In genomic region chr3:142210608-142211007, GRCh38 we compare ENCODE assay signal across 14 cellular contexts. TPM values are rescaled to one million over a fixed set of nuclear protein-coding genes. Genes with fewer than 3 reads are reported as not detected.
DNase-seq lines count a peak whose midpoint lies in the region; ATAC-seq and TF ChIP-seq lines count a peak whose summit lies in the region.
"Had no signal": no experiment of that assay in that cellular context is flagged by ENCODE, and none has a peak within 500 bp of the region (broad histone marks: within the 10 kb centered on the region; RNA-seq: fewer than 3 reads in every experiment).

No MANE protein-coding gene starts in this region.

- no peaks in the 10 kb centered on the region for H3K27me3 ChIP-seq in ectodermal cell (ENCODE audit: control insufficient read depth, insufficient read depth, low read length, poor library complexity, severe bottlenecking)
- H3K27me3 ChIP-seq in aorta (ENCODE audit: control insufficient read depth in 1 of 2, insufficient read depth in 2 of 2, low read length in 1 of 2), result no peaks in the 10 kb centered on the region
- H3K27me3 ChIP-seq: body of pancreas had no signal

- ATAC-seq in activated CD8-positive, alpha-beta T cell treated with anti-CD3 and anti-CD28 coated beads for 36 hours, result no peak
- ATAC-seq in activated CD8-positive, alpha-beta T cell treated with anti-CD3 and anti-CD28 coated beads, Interleukin-2, amount 10 ng/mL, durations not matched to agents 7 days and 5 days, result no peak
- ATAC-seq in natural killer cell (no peak), aorta (ENCODE audit: low FRiP score) (peak; percentile 46), GM21576 (IDR thresholded peaks at IDR 0.05; ENCODE audit: unreplicated experiment) (no peak)
- ATAC-seq: body of pancreas; esophagus mucosa; stimulated activated memory B cell treated with anti-CD40 and anti-IgM and Interleukin-4, amounts not matched to agents 10 μg/mL and 1 μg/mL and 100 μg/mL, for 72 hours had no signal

- peaks cover 3% of the 10 kb centered on the region for H3K9me3 Mint-ChIP-seq in activated CD8-positive, alpha-beta T cell treated with anti-CD3 and anti-CD28 coated beads for 36 hours
- H3K9me3 Mint-ChIP-seq in activated CD8-positive, alpha-beta T cell treated with anti-CD3 and anti-CD28 coated beads, Interleukin-2, amount 10 ng/mL, durations not matched to agents 7 days and 5 days (ENCODE audit: insufficient read depth), result peaks cover 5% of the 10 kb centered on the region
- H3K9me3 Mint-ChIP-seq in natural killer cell, result peaks cover 0 to 3% of the 10 kb centered on the region in 2 donors

- H3K9me3 ChIP-seq in ectodermal cell (ENCODE audit: control insufficient read depth, low read length) (no peaks in the 10 kb centered on the region), aorta (ENCODE audit: control insufficient read depth, low read length) (no peaks in the 10 kb centered on the region)
- H3K9me3 ChIP-seq: body of pancreas had no signal

- no peak overlapping the region for H3K27ac Mint-ChIP-seq in activated CD8-positive, alpha-beta T cell treated with anti-CD3 and anti-CD28 coated beads for 36 hours
- no peak overlapping the region for H3K27ac Mint-ChIP-seq in activated CD8-positive, alpha-beta T cell treated with anti-CD3 and anti-CD28 coated beads, Interleukin-2, amount 10 ng/mL, durations not matched to agents 7 days and 5 days
- peak overlapping the region; percentile 64 to 91 for H3K27ac Mint-ChIP-seq in natural killer cell
- H3K27ac Mint-ChIP-seq: stimulated activated memory B cell treated with anti-CD40 and anti-IgM and Interleukin-4, amounts not matched to agents 10 μg/mL and 1 μg/mL and 100 μg/mL, for 72 hours had no signal

- intact Hi-C loops in activated CD8-positive, alpha-beta T cell treated with anti-CD3 and anti-CD28 coated beads for 36 hours (cut with micrococcal nuclease), result no loop called here
- intact Hi-C loops in natural killer cell (cut with micrococcal nuclease) (loop anchor here (1.0 kb wide), 1 partner anchor 84 kb away; no protein-coding TSS in a partner anchor), aorta (cut with DNase I) (no loop called here)

- H3K4me1 Mint-ChIP-seq in activated CD8-positive, alpha-beta T cell treated with anti-CD3 and anti-CD28 coated beads for 36 hours (ENCODE audit: low read depth), result peaks cover 6% of the 10 kb centered on the region
- no peaks in the 10 kb centered on the region for H3K4me1 Mint-ChIP-seq in activated CD8-positive, alpha-beta T cell treated with anti-CD3 and anti-CD28 coated beads, Interleukin-2, amount 10 ng/mL, durations not matched to agents 7 days and 5 days (ENCODE audit: low read depth)
- peaks cover 52 to 54% of the 10 kb centered on the region in 2 donors for H3K4me1 Mint-ChIP-seq in natural killer cell
- H3K4me1 Mint-ChIP-seq: stimulated activated memory B cell treated with anti-CD40 and anti-IgM and Interleukin-4, amounts not matched to agents 10 μg/mL and 1 μg/mL and 100 μg/mL, for 72 hours had no signal

- 85 to 97% methylated on average over 2 of the region's 2 CpGs for WGBS in ectodermal cell, 2 experiments
- 65 to 72% methylated on average over 2 of the region's 2 CpGs for WGBS in aorta, 2 donors

- peak overlapping the region; percentile 9 for H3K27ac ChIP-seq in ectodermal cell (ENCODE audit: insufficient read depth, low read depth, low read length, poor library complexity, severe bottlenecking)
- H3K27ac ChIP-seq in aorta (ENCODE audit: low read depth in 1 of 2, low read length in 2 of 2), result peak overlapping the region in 1 of 2 donors; percentile 20
- H3K27ac ChIP-seq: body of pancreas, RWPE1 had no signal

- H3K36me3 ChIP-seq in ectodermal cell (ENCODE audit: control insufficient read depth, insufficient read depth, low read length) (peaks cover 9% of the 10 kb centered on the region), aorta (ENCODE audit: control insufficient read depth in 1 of 2, insufficient read depth in 2 of 2, low read length in 1 of 2) (no peaks in the 10 kb centered on the region)

- peaks cover 9% of the 10 kb centered on the region for H3K4me1 ChIP-seq in ectodermal cell (ENCODE audit: control insufficient read depth, insufficient read depth, low read length)
- H3K4me1 ChIP-seq in aorta (ENCODE audit: control insufficient read depth in 1 of 2, insufficient read depth in 2 of 2, low read length in 2 of 2), result peaks cover 3 to 8% of the 10 kb centered on the region in 2 donors
- H3K4me1 ChIP-seq: body of pancreas had no signal

- no peaks in the 10 kb centered on the region for H3K27me3 Mint-ChIP-seq in activated CD8-positive, alpha-beta T cell treated with anti-CD3 and anti-CD28 coated beads for 36 hours
- no peaks in the 10 kb centered on the region for H3K27me3 Mint-ChIP-seq in activated CD8-positive, alpha-beta T cell treated with anti-CD3 and anti-CD28 coated beads, Interleukin-2, amount 10 ng/mL, durations not matched to agents 7 days and 5 days (ENCODE audit: low read depth)
- H3K27me3 Mint-ChIP-seq in natural killer cell (ENCODE audit: low read depth in 2 of 2), result no peaks in the 10 kb centered on the region
- H3K27me3 Mint-ChIP-seq: stimulated activated memory B cell treated with anti-CD40 and anti-IgM and Interleukin-4, amounts not matched to agents 10 μg/mL and 1 μg/mL and 100 μg/mL, for 72 hours had no signal

- TF ChIP-seq CTCF in activated CD8-positive, alpha-beta T cell treated with anti-CD3 and anti-CD28 coated beads for 36 hours (IDR thresholded peaks at IDR 0.05), result peak; percentile 1
- TF ChIP-seq CTCF in natural killer cell (IDR thresholded peaks at IDR 0.05), result no peak

- CTCF ChIA-PET in activated CD8-positive, alpha-beta T cell treated with anti-CD3 and anti-CD28 coated beads for 36 hours (lab: Charles Lee), result interaction anchor here (1.2 kb wide), 1 partner anchor 82 kb away, joined by 3 read pairs; no protein-coding TSS in a partner anchor
- CTCF ChIA-PET in activated CD8-positive, alpha-beta T cell treated with anti-CD3 and anti-CD28 coated beads, Interleukin-2, amount 10 ng/mL, durations not matched to agents 7 days and 5 days (lab: Charles Lee), result interaction anchor here (1.0 to 1.5 kb wide), 2 partner anchors 69 to 86 kb away, joined by 3 to 4 read pairs; no protein-coding TSS in a partner anchor

- DNase-seq in activated CD8-positive, alpha-beta T cell treated with anti-CD3 and anti-CD28 coated beads for 36 hours, result no peak
- no peak for DNase-seq in activated CD8-positive, alpha-beta T cell treated with anti-CD3 and anti-CD28 coated beads, Interleukin-2, amount 10 ng/mL, durations not matched to agents 7 days and 5 days
- DNase-seq in natural killer cell (no peak), aorta (no peak), NCI-H2081 (lab: John Stamatoyannopoulos, UW) (no peak)
- DNase-seq in activated naive CD4-positive, alpha-beta T cell treated with Interleukin-2 at 50 U/mL for 16 hours, result no peak
- DNase-seq: activated CD8-positive, alpha-beta memory T cell treated with anti-CD3 and anti-CD28 coated beads, Interleukin-2, amount 50 U/mL, for 48 hours; body of pancreas; DMS153 had no signal

- POLR2A ChIA-PET in activated CD8-positive, alpha-beta T cell treated with anti-CD3 and anti-CD28 coated beads for 36 hours (lab: Charles Lee), result no interaction called here
- POLR2A ChIA-PET in activated CD8-positive, alpha-beta T cell treated with anti-CD3 and anti-CD28 coated beads, Interleukin-2, amount 10 ng/mL, durations not matched to agents 7 days and 5 days (lab: Charles Lee), result no interaction called here

- no peak overlapping the region for H3K4me3 Mint-ChIP-seq in activated CD8-positive, alpha-beta T cell treated with anti-CD3 and anti-CD28 coated beads for 36 hours
- no peak overlapping the region for H3K4me3 Mint-ChIP-seq in activated CD8-positive, alpha-beta T cell treated with anti-CD3 and anti-CD28 coated beads, Interleukin-2, amount 10 ng/mL, durations not matched to agents 7 days and 5 days
- H3K4me3 Mint-ChIP-seq in natural killer cell, result peak overlapping the region; percentile 0
- H3K4me3 Mint-ChIP-seq: stimulated activated memory B cell treated with anti-CD40 and anti-IgM and Interleukin-4, amounts not matched to agents 10 μg/mL and 1 μg/mL and 100 μg/mL, for 72 hours had no signal

- H3K4me3 ChIP-seq in ectodermal cell (ENCODE audit: insufficient read depth, low read depth, low read length), result no peak overlapping the region
- H3K4me3 ChIP-seq in aorta (ENCODE audit: low read length in 2 of 2), result no peak overlapping the region
- H3K4me3 ChIP-seq: body of pancreas had no signal

- peaks cover 52% of the 10 kb centered on the region for H3K36me3 Mint-ChIP-seq in activated CD8-positive, alpha-beta T cell treated with anti-CD3 and anti-CD28 coated beads for 36 hours (ENCODE audit: low read depth)
- peaks cover 59% of the 10 kb centered on the region for H3K36me3 Mint-ChIP-seq in activated CD8-positive, alpha-beta T cell treated with anti-CD3 and anti-CD28 coated beads, Interleukin-2, amount 10 ng/mL, durations not matched to agents 7 days and 5 days (ENCODE audit: low read depth)
- H3K36me3 Mint-ChIP-seq in natural killer cell, result peaks cover 46% of the 10 kb centered on the region

RNA-seq across cellular contexts. Expression of gene GK5, which starts 14.8 kb away (rescaled TPM):
- 10 to 100 TPM; 11.0 to 16.2 TPM for total RNA-seq in activated CD8-positive, alpha-beta T cell treated with anti-CD3 and anti-CD28 coated beads for 36 hours
- total RNA-seq in activated CD8-positive, alpha-beta T cell treated with anti-CD3 and anti-CD28 coated beads, Interleukin-2, amount 10 ng/mL, durations not matched to agents 7 days and 5 days, result 10 to 100 TPM; 14.4 to 16.0 TPM
- polyA plus RNA-seq in ectodermal cell (2013, experiment 1 of 4), result 12.1 TPM
- 15.9 TPM for polyA plus RNA-seq in ectodermal cell (2013, experiment 2 of 4)
- 11.2 TPM for polyA plus RNA-seq in ectodermal cell (2013, experiment 3 of 4)
- 17.3 TPM for polyA plus RNA-seq in ectodermal cell (2013, experiment 4 of 4)
- total RNA-seq in natural killer cell (100 to 1,000 TPM; 125 to 161 (median 145) TPM), aorta (10 to 100 TPM; 30.9 to 44.4 TPM)
- 10 to 100 TPM in 1 of 2 donors, 1 to 10 TPM in 1; 5.5 to 26.7 TPM for polyA plus RNA-seq in aorta

Comparison
In these comparisons a context has a peak if more than half of its experiments do, and no peak if none do; other contexts are left out.
1. H3K27ac Mint-ChIP-seq: peak in natural killer cell (2 of 2); none in activated CD8-positive, alpha-beta T cell treated with anti-CD3 and anti-CD28 coated beads for 36 hours (single experiment) and activated CD8-positive, alpha-beta T cell treated with anti-CD3 and anti-CD28 coated beads, Interleukin-2, amount 10 ng/mL, durations not matched to agents 7 days and 5 days (single experiment).